11 cellular contexts compared by ENCODE assay signal in the genomic region with DNA sequence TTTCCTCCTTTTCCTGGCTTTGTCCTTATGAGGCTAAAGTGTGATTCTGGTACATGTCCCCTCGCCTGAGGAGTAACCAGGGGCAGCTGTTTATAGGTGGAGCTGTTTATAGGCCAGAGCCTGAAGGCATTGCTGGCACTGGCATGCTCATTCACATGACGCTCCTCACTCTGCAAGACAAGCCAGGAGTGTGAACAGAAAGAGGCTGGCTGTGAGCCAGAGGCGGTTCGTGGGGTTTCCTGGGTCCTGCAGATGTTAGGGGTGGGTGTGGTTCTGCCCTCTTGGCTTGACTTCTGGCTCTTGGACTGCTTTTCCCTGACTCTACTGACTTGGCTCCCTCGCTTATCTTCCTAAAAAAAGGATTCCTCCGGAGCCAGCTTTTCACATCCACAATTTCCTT. TPM values are rescaled to one million over a fixed set of nuclear protein-coding genes. Genes with fewer than 3 reads are reported as not detected.
DNase-seq lines count a peak whose midpoint lies in the region; ATAC-seq and TF ChIP-seq lines count a peak whose summit lies in the region.
"Had no signal": no experiment of that assay in that cellular context is flagged by ENCODE, and none has a peak within 500 bp of the region (broad histone marks: within the 10 kb centered on the region; RNA-seq: fewer than 3 reads in every experiment).

No MANE protein-coding gene starts in this region.

- no peak overlapping the region for H3K23ac ChIP-seq in neuronal stem cell (ENCODE audit: low read depth, low read length, poor library complexity)

- intact Hi-C loops in colonic mucosa (cut with DNase I), result no loop called here

- H2BK5ac ChIP-seq in neuronal stem cell (ENCODE audit: low read length), result no peak overlapping the region

- H3K36me3 ChIP-seq in colonic mucosa (no peaks in the 10 kb centered on the region), neuronal stem cell (replicated peaks in 1 of 2; ENCODE audit: control insufficient read depth in 2 of 2, insufficient read depth in 2 of 2, low read length in 2 of 2) (no peaks in the 10 kb centered on the region)
- H3K36me3 ChIP-seq: thoracic aorta had no signal

- H3K14ac ChIP-seq in neuronal stem cell (ENCODE audit: low read length), result no peak overlapping the region

- no peak overlapping the region for H3K4me2 ChIP-seq in neuronal stem cell (ENCODE audit: insufficient read depth, low read length, poor library complexity, severe bottlenecking)

- H2AK5ac ChIP-seq in neuronal stem cell (ENCODE audit: low read depth, low read length), result no peak overlapping the region

- H3K27me3 ChIP-seq in colonic mucosa (no peaks in the 10 kb centered on the region), neuronal stem cell (ENCODE audit: control insufficient read depth in 3 of 3, insufficient read depth in 3 of 3, low read depth in 1 of 3, low read length in 3 of 3) (no peaks in the 10 kb centered on the region)

- H3K9ac ChIP-seq in colonic mucosa (ENCODE audit: low read depth in 2 of 2, low read length in 2 of 2) (no peak overlapping the region), neuronal stem cell (ENCODE audit: low read depth, low read length, poor library complexity) (no peak overlapping the region)

- H3K79me1 ChIP-seq in neuronal stem cell (ENCODE audit: low read depth, low read length), result no peaks in the 10 kb centered on the region

- H2BK12ac ChIP-seq in neuronal stem cell (ENCODE audit: low read length), result no peak overlapping the region

- ATAC-seq in SK-N-SH treated with all-trans-retinoic acid at 6 μM for 48 hours (no peak), GM19324 (IDR thresholded peaks at IDR 0.05; ENCODE audit: low FRiP score, unreplicated experiment) (no peak), HG03520 (IDR thresholded peaks at IDR 0.05; ENCODE audit: unreplicated experiment) (no peak)

- H3K18ac ChIP-seq in neuronal stem cell (ENCODE audit: low read length), result no peak overlapping the region

- no CpG with 5 or more reads among the region's 6 CpGs for WGBS in neuronal stem cell (ENCODE audit: extremely low coverage in 2 of 2, insufficient read length in 2 of 2, insufficient replicate concordance in 1 of 2), 2 donors

- no peak overlapping the region for H3K4me3 ChIP-seq in colonic mucosa
- no peak overlapping the region for H3K4me3 ChIP-seq in neuronal stem cell (ENCODE audit: low read length in 2 of 2)
- H3K4me3 ChIP-seq: thoracic aorta had no signal

- H3K4ac ChIP-seq in neuronal stem cell (ENCODE audit: low read length), result no peak overlapping the region

- H3K9me3 ChIP-seq in colonic mucosa (no peaks in the 10 kb centered on the region), neuronal stem cell (replicated peaks in 1 of 2; ENCODE audit: control insufficient read depth in 2 of 2, insufficient read depth in 1 of 2, low read depth in 1 of 2, low read length in 2 of 2) (peaks cover 0 to 4% of the 10 kb centered on the region in 2 donors)

- H4K8ac ChIP-seq in neuronal stem cell (ENCODE audit: low read depth, low read length), result no peak overlapping the region

- H2AFZ ChIP-seq in neuronal stem cell (ENCODE audit: low read length), result peak overlapping the region; percentile 37

- no peak overlapping the region for H4K91ac ChIP-seq in neuronal stem cell (ENCODE audit: low read depth, low read length, poor library complexity)

- TF ChIP-seq CTCF in colonic mucosa (IDR thresholded peaks at IDR 0.05), result no peak

- no peak overlapping the region for H3K27ac ChIP-seq in colonic mucosa
- no peak overlapping the region for H3K27ac ChIP-seq in neuronal stem cell (replicated peaks; ENCODE audit: low read length)
- H3K27ac ChIP-seq: thoracic aorta had no signal

- H2BK15ac ChIP-seq in neuronal stem cell (ENCODE audit: low read length), result no peak overlapping the region

- H3K4me1 ChIP-seq in colonic mucosa (no peaks in the 10 kb centered on the region), neuronal stem cell (ENCODE audit: control insufficient read depth in 2 of 2, insufficient read depth in 1 of 2, low read depth in 1 of 2, low read length in 2 of 2) (peaks cover 0 to 18% of the 10 kb centered on the region in 2 donors)

- no peak overlapping the region for H2BK120ac ChIP-seq in neuronal stem cell (ENCODE audit: low read depth, low read length)

- peak; percentile 75 for DNase-seq in GF-D8 (lab: John Stamatoyannopoulos, UW)
- peak; percentile 44 for DNase-seq in NCI-H2029 treated with DMSO at 0.1 percent for 48 hours (lab: John Stamatoyannopoulos, UW)
- peak; percentile 62 for DNase-seq in colonic mucosa
- no peak for DNase-seq in neuronal stem cell (ENCODE audit: low spot score)
- no peak for DNase-seq in NCI-H82 treated with DMSO at 0.1 percent for 48 hours (lab: John Stamatoyannopoulos, UW; ENCODE audit: unreplicated experiment)
- DNase-seq: activated CD4-positive, alpha-beta T cell treated with anti-CD3 and anti-CD28 coated beads, Interleukin-2, amount 50 U/mL, for 48 hours; kidney had no signal

TF ChIP-seq in SK-N-SH treated with all-trans-retinoic acid at 6 μM for 48 hours, 23 proteins besides CTCF, POLR2A, EP300 and RAD21 (continues in another document):
- TF ChIP-seq ESRRG (CRISPR knock-in tag; IDR thresholded peaks at IDR 0.05) (no peak), TCF4 (CRISPR knock-in tag; IDR thresholded peaks at IDR 0.05; ENCODE audit: borderline replicate concordance) (no peak), TOX (CRISPR knock-in tag; IDR thresholded peaks at IDR 0.05; ENCODE audit: borderline replicate concordance) (no peak), ISL1 (CRISPR knock-in tag; IDR thresholded peaks at IDR 0.05) (no peak)
- TF ChIP-seq, protein P1, sequence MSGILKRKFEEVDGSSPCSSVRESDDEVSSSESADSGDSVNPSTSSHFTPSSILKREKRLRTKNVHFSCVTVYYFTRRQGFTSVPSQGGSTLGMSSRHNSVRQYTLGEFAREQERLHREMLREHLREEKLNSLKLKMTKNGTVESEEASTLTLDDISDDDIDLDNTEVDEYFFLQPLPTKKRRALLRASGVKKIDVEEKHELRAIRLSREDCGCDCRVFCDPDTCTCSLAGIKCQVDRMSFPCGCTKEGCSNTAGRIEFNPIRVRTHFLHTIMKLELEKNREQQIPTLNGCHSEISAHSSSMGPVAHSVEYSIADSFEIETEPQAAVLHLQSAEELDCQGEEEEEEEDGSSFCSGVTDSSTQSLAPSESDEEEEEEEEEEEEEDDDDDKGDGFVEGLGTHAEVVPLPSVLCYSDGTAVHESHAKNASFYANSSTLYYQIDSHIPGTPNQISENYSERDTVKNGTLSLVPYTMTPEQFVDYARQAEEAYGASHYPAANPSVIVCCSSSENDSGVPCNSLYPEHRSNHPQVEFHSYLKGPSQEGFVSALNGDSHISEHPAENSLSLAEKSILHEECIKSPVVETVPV (CRISPR knock-in tag; IDR thresholded peaks at IDR 0.05), result no peak
- TF ChIP-seq, protein P2, sequence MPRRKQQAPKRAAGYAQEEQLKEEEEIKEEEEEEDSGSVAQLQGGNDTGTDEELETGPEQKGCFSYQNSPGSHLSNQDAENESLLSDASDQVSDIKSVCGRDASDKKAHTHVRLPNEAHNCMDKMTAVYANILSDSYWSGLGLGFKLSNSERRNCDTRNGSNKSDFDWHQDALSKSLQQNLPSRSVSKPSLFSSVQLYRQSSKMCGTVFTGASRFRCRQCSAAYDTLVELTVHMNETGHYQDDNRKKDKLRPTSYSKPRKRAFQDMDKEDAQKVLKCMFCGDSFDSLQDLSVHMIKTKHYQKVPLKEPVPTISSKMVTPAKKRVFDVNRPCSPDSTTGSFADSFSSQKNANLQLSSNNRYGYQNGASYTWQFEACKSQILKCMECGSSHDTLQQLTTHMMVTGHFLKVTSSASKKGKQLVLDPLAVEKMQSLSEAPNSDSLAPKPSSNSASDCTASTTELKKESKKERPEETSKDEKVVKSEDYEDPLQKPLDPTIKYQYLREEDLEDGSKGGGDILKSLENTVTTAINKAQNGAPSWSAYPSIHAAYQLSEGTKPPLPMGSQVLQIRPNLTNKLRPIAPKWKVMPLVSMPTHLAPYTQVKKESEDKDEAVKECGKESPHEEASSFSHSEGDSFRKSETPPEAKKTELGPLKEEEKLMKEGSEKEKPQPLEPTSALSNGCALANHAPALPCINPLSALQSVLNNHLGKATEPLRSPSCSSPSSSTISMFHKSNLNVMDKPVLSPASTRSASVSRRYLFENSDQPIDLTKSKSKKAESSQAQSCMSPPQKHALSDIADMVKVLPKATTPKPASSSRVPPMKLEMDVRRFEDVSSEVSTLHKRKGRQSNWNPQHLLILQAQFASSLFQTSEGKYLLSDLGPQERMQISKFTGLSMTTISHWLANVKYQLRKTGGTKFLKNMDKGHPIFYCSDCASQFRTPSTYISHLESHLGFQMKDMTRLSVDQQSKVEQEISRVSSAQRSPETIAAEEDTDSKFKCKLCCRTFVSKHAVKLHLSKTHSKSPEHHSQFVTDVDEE (CRISPR knock-in tag; IDR thresholded peaks at IDR 0.05), result no peak
- TF ChIP-seq, protein P3, sequence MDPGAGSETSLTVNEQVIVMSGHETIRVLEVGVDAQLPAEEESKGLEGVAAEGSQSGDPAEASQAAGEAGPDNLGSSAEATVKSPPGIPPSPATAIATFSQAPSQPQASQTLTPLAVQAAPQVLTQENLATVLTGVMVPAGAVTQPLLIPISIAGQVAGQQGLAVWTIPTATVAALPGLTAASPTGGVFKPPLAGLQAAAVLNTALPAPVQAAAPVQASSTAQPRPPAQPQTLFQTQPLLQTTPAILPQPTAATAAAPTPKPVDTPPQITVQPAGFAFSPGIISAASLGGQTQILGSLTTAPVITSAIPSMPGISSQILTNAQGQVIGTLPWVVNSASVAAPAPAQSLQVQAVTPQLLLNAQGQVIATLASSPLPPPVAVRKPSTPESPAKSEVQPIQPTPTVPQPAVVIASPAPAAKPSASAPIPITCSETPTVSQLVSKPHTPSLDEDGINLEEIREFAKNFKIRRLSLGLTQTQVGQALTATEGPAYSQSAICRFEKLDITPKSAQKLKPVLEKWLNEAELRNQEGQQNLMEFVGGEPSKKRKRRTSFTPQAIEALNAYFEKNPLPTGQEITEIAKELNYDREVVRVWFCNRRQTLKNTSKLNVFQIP (CRISPR knock-in tag; IDR thresholded peaks at IDR 0.05; ENCODE audit: borderline replicate concordance, low read depth), result no peak
- TF ChIP-seq, protein P4, sequence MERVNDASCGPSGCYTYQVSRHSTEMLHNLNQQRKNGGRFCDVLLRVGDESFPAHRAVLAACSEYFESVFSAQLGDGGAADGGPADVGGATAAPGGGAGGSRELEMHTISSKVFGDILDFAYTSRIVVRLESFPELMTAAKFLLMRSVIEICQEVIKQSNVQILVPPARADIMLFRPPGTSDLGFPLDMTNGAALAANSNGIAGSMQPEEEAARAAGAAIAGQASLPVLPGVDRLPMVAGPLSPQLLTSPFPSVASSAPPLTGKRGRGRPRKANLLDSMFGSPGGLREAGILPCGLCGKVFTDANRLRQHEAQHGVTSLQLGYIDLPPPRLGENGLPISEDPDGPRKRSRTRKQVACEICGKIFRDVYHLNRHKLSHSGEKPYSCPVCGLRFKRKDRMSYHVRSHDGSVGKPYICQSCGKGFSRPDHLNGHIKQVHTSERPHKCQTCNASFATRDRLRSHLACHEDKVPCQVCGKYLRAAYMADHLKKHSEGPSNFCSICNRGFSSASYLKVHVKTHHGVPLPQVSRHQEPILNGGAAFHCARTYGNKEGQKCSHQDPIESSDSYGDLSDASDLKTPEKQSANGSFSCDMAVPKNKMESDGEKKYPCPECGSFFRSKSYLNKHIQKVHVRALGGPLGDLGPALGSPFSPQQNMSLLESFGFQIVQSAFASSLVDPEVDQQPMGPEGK (CRISPR knock-in tag; IDR thresholded peaks at IDR 0.05; ENCODE audit: borderline replicate concordance), result no peak

RNA-seq across cellular contexts. Expression of a gene that starts 12.8 kb away (rescaled TPM):
- total RNA-seq in colonic mucosa, result 1 to 10 TPM; 1.1 to 1.9 TPM
- 73.1 TPM for polyA plus RNA-seq in neuronal stem cell (2013, experiment 1 of 2)
- polyA plus RNA-seq in neuronal stem cell (2013, experiment 2 of 2), result 65.6 TPM

Comparison
In these comparisons a context has a peak if more than half of its experiments do, and no peak if none do; other contexts are left out.
1. DNase-seq: peak in GF-D8 (single experiment), NCI-H2029 treated with DMSO at 0.1 percent for 48 hours (single experiment) and colonic mucosa (single experiment); none in neuronal stem cell (single experiment) and NCI-H82 treated with DMSO at 0.1 percent for 48 hours (single experiment).